In the genomic region with DNA sequence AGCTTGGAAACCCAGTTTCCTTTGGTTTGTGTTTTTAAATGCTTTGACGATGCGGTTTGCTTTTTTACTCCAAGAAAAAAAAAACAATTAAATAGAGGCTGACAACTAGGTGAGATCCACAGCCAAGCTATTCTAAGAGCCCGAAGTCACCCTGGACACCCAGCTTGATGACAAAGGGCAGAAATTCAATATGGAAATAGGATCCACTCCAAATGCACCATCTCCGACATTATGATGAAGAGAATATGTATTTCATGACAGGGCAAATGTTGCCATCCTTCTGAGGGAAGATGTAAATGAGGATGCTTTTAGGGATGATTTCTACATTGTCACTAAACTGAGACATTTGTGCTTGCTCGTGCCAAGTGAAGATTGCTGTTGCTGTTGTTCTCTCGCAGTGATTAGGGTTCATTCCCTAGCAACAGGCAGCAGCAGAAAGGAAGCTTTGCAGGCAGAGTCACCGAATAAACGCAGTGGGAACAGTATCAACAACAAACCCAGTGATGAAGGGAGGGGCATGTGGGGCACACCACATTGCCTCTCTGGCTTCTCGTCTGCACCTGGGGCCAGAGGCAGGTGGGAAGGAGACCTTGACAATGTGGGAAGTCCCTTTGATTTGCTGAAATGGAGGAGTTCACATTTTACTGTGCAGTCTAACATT, we compare ENCODE assay signal across 8 cellular contexts.
DNase-seq lines count a peak whose midpoint lies in the region; ATAC-seq and TF ChIP-seq lines count a peak whose summit lies in the region.
"Not testable (repeated sequence)": the region's sequence is repeated elsewhere in the genome, so short reads cannot be mapped to it uniquely, and the experiment has no call there.

No MANE protein-coding gene starts in this region.

- peak overlapping the region; percentile 79 for H3K27ac Mint-ChIP-seq in CD4-positive, alpha-beta T cell
- peak overlapping the region; percentile 50 for H3K27ac Mint-ChIP-seq in activated B cell treated with CpG ODN at 0.5 μM for 24 hours
- H3K27ac Mint-ChIP-seq in activated T-helper 2 cell treated with anti-CD3 and anti-CD28 coated beads, Interferon-gamma antibody, Interleukin-2, Interleukin-4, amounts not matched to agents 10 μg/mL and 5 μg/mL and 100 μg/mL, durations not matched to agents 14 hours and 24 hours and 36 hours = peak overlapping the region; percentile 55
- H3K27ac Mint-ChIP-seq in effector memory CD8-positive, alpha-beta T cell = peak overlapping the region in 1 of 2 donors; percentile 65
- H3K27ac Mint-ChIP-seq in naive thymus-derived CD4-positive, alpha-beta T cell = peak overlapping the region in 8 of 9 donors; percentile 30 to 89 (median 85)
- H3K27ac Mint-ChIP-seq in stimulated activated naive B cell treated with anti-CD40 and anti-IgM and Interleukin-4, amounts not matched to agents 10 μg/mL and 1 μg/mL and 100 μg/mL, for 72 hours = not testable (repeated sequence)

- H3K4me3 Mint-ChIP-seq in CD4-positive, alpha-beta T cell; activated B cell treated with CpG ODN at 0.5 μM for 24 hours; activated T-helper 2 cell treated with anti-CD3 and anti-CD28 coated beads, Interferon-gamma antibody, Interleukin-2, Interleukin-4, amounts not matched to agents 10 μg/mL and 5 μg/mL and 100 μg/mL, durations not matched to agents 14 hours and 24 hours and 36 hours (ENCODE audit: low read depth); effector memory CD8-positive, alpha-beta T cell; stimulated activated naive B cell treated with anti-CD40 and anti-IgM and Interleukin-4, amounts not matched to agents 10 μg/mL and 1 μg/mL and 100 μg/mL, for 72 hours: not testable (repeated sequence)
- H3K4me3 Mint-ChIP-seq in naive thymus-derived CD4-positive, alpha-beta T cell = peak overlapping the region in 2 of 10 donors; percentile 25 to 35

- not testable (repeated sequence) for H3K4me1 Mint-ChIP-seq in CD4-positive, alpha-beta T cell (ENCODE audit: low read depth); effector memory CD8-positive, alpha-beta T cell (ENCODE audit: low read depth in 2 of 2); stimulated activated naive B cell treated with anti-CD40 and anti-IgM and Interleukin-4, amounts not matched to agents 10 μg/mL and 1 μg/mL and 100 μg/mL, for 72 hours
- H3K4me1 Mint-ChIP-seq in activated B cell treated with CpG ODN at 0.5 μM for 24 hours = peaks cover 18% of the 10 kb centered on the region
- peaks cover 12% of the 10 kb centered on the region for H3K4me1 Mint-ChIP-seq in activated T-helper 2 cell treated with anti-CD3 and anti-CD28 coated beads, Interferon-gamma antibody, Interleukin-2, Interleukin-4, amounts not matched to agents 10 μg/mL and 5 μg/mL and 100 μg/mL, durations not matched to agents 14 hours and 24 hours and 36 hours (ENCODE audit: low read depth)
- peaks cover 0 to 14% (median 11%) of the 10 kb centered on the region in 7 donors for H3K4me1 Mint-ChIP-seq in naive thymus-derived CD4-positive, alpha-beta T cell

- H3K4me3 ChIP-seq in Karpas-422 (ENCODE audit: low read length); right atrium auricular region; naive thymus-derived CD4-positive, alpha-beta T cell (ENCODE audit: low read length): not testable (repeated sequence)

- H3K79me2 ChIP-seq in Karpas-422 (ENCODE audit: low read length) = peaks cover 19% of the 10 kb centered on the region

- H3K9me2 ChIP-seq in Karpas-422 (replicated peaks; ENCODE audit: insufficient read depth, low read length) = not testable (repeated sequence)

- H2AFZ ChIP-seq in Karpas-422 (ENCODE audit: low read length) = not testable (repeated sequence)

- POLR2A ChIA-PET in CD4-positive, alpha-beta T cell (lab: Charles Lee); activated B cell treated with CpG ODN at 0.5 μM for 24 hours (lab: Charles Lee); naive thymus-derived CD4-positive, alpha-beta T cell (lab: Charles Lee): not testable (repeated sequence)

- not testable (repeated sequence) for H3K4me2 ChIP-seq in Karpas-422 (ENCODE audit: low read depth, low read length, poor library complexity, severe bottlenecking)

- H3K4me1 ChIP-seq in Karpas-422 (ENCODE audit: low read length) = peaks cover 27% of the 10 kb centered on the region
- not testable (repeated sequence) for H3K4me1 ChIP-seq in right atrium auricular region
- peaks cover 6 to 15% of the 10 kb centered on the region in 2 donors for H3K4me1 ChIP-seq in naive thymus-derived CD4-positive, alpha-beta T cell (ENCODE audit: control insufficient read depth in 2 of 2, insufficient read depth in 2 of 2, low read length in 2 of 2)

- H3K27me3 Mint-ChIP-seq in CD4-positive, alpha-beta T cell; activated B cell treated with CpG ODN at 0.5 μM for 24 hours; activated T-helper 2 cell treated with anti-CD3 and anti-CD28 coated beads, Interferon-gamma antibody, Interleukin-2, Interleukin-4, amounts not matched to agents 10 μg/mL and 5 μg/mL and 100 μg/mL, durations not matched to agents 14 hours and 24 hours and 36 hours (ENCODE audit: low read depth); effector memory CD8-positive, alpha-beta T cell; naive thymus-derived CD4-positive, alpha-beta T cell; stimulated activated naive B cell treated with anti-CD40 and anti-IgM and Interleukin-4, amounts not matched to agents 10 μg/mL and 1 μg/mL and 100 μg/mL, for 72 hours: not testable (repeated sequence)

- H3K9me3 Mint-ChIP-seq in CD4-positive, alpha-beta T cell; activated B cell treated with CpG ODN at 0.5 μM for 24 hours; activated T-helper 2 cell treated with anti-CD3 and anti-CD28 coated beads, Interferon-gamma antibody, Interleukin-2, Interleukin-4, amounts not matched to agents 10 μg/mL and 5 μg/mL and 100 μg/mL, durations not matched to agents 14 hours and 24 hours and 36 hours; effector memory CD8-positive, alpha-beta T cell; naive thymus-derived CD4-positive, alpha-beta T cell; stimulated activated naive B cell treated with anti-CD40 and anti-IgM and Interleukin-4, amounts not matched to agents 10 μg/mL and 1 μg/mL and 100 μg/mL, for 72 hours: not testable (repeated sequence)

- not testable (repeated sequence) for H4K20me1 ChIP-seq in Karpas-422 (ENCODE audit: insufficient read depth, low read depth, low read length)

- peak; percentile 81 for ATAC-seq in CD4-positive, alpha-beta T cell (ENCODE audit: poor library complexity)
- ATAC-seq in activated B cell treated with CpG ODN at 0.5 μM for 24 hours (ENCODE audit: low read depth) = peak; percentile 65
- peak; percentile 69 for ATAC-seq in effector memory CD8-positive, alpha-beta T cell (replicated peaks)
- ATAC-seq in naive thymus-derived CD4-positive, alpha-beta T cell = peak; percentile 84
- ATAC-seq in stimulated activated naive B cell treated with anti-CD40 and anti-IgM and Interleukin-4, amounts not matched to agents 10 μg/mL and 1 μg/mL and 100 μg/mL, for 72 hours (replicated peaks) = peak; percentile 40 to 51

- not testable (repeated sequence) for H3K9ac ChIP-seq in Karpas-422 (ENCODE audit: low read length)

- DNase-seq in CD4-positive, alpha-beta T cell = peak in 3 of 10 experiments; percentile 36 to 44 (median 38)
- DNase-seq in Karpas-422; activated B cell treated with CpG ODN at 0.5 μM for 24 hours; activated T-helper 2 cell treated with anti-CD3 and anti-CD28 coated beads, Interferon-gamma antibody, Interleukin-2, Interleukin-4, amounts not matched to agents 10 μg/mL and 5 μg/mL and 100 μg/mL, durations not matched to agents 14 hours and 24 hours and 36 hours (ENCODE audit: low spot score); effector memory CD8-positive, alpha-beta T cell; right atrium auricular region (ENCODE audit: low spot score); stimulated activated naive B cell treated with anti-CD40 and anti-IgM and Interleukin-4, amounts not matched to agents 10 μg/mL and 1 μg/mL and 100 μg/mL, for 72 hours: not testable (repeated sequence)
- DNase-seq in naive thymus-derived CD4-positive, alpha-beta T cell = peak in 7 of 9 donors; percentile 50 to 82 (median 62)

- not testable (repeated sequence) for H3K27me3 ChIP-seq in CD4-positive, alpha-beta T cell (ENCODE audit: control insufficient read depth, insufficient read depth, low read length); Karpas-422 (ENCODE audit: low read length); right atrium auricular region; naive thymus-derived CD4-positive, alpha-beta T cell (ENCODE audit: control insufficient read depth in 2 of 2, insufficient read depth in 2 of 2, low read length in 2 of 2)

- not testable (repeated sequence) for H3K9me3 ChIP-seq in CD4-positive, alpha-beta T cell (ENCODE audit: control insufficient read depth, low read length); Karpas-422 (ENCODE audit: low read length); right atrium auricular region; naive thymus-derived CD4-positive, alpha-beta T cell (ENCODE audit: control insufficient read depth in 2 of 3, low read length in 3 of 3)

- CTCF ChIA-PET in CD4-positive, alpha-beta T cell (lab: Charles Lee); activated B cell treated with CpG ODN at 0.5 μM for 24 hours (lab: Charles Lee); naive thymus-derived CD4-positive, alpha-beta T cell (lab: Charles Lee): not testable (repeated sequence)

- H3K27ac ChIP-seq in CD4-positive, alpha-beta T cell (ENCODE audit: low read depth, low read length) = not testable (repeated sequence)
- peak overlapping the region; percentile 72; the same call in 1 of the 2 replicates for H3K27ac ChIP-seq in Karpas-422 (ENCODE audit: low read length)
- peak overlapping the region; percentile 43 to 62 for H3K27ac ChIP-seq in right atrium auricular region
- H3K27ac ChIP-seq in naive thymus-derived CD4-positive, alpha-beta T cell (ENCODE audit: low read depth, low read length) = peak overlapping the region; percentile 57

- intact Hi-C loops in CD4-positive, alpha-beta T cell (cut with DNase I, micrococcal nuclease); activated B cell treated with CpG ODN at 0.5 μM for 24 hours (cut with micrococcal nuclease); activated T-helper 2 cell treated with anti-CD3 and anti-CD28 coated beads, Interferon-gamma antibody, Interleukin-2, Interleukin-4, amounts not matched to agents 10 μg/mL and 5 μg/mL and 100 μg/mL, durations not matched to agents 14 hours and 24 hours and 36 hours (cut with micrococcal nuclease); naive thymus-derived CD4-positive, alpha-beta T cell (cut with micrococcal nuclease): not testable (repeated sequence)

- H3K36me3 Mint-ChIP-seq in CD4-positive, alpha-beta T cell (ENCODE audit: low read depth); activated B cell treated with CpG ODN at 0.5 μM for 24 hours (ENCODE audit: low read depth); activated T-helper 2 cell treated with anti-CD3 and anti-CD28 coated beads, Interferon-gamma antibody, Interleukin-2, Interleukin-4, amounts not matched to agents 10 μg/mL and 5 μg/mL and 100 μg/mL, durations not matched to agents 14 hours and 24 hours and 36 hours (ENCODE audit: low read depth); effector memory CD8-positive, alpha-beta T cell (ENCODE audit: insufficient read depth); naive thymus-derived CD4-positive, alpha-beta T cell; stimulated activated naive B cell treated with anti-CD40 and anti-IgM and Interleukin-4, amounts not matched to agents 10 μg/mL and 1 μg/mL and 100 μg/mL, for 72 hours: not testable (repeated sequence)

- not testable (repeated sequence) for TF ChIP-seq CTCF in CD4-positive, alpha-beta T cell (IDR thresholded peaks at IDR 0.05); activated B cell treated with CpG ODN at 0.5 μM for 24 hours (IDR thresholded peaks at IDR 0.05); right atrium auricular region (IDR thresholded peaks at IDR 0.05)

- H3K36me3 ChIP-seq in Karpas-422 (ENCODE audit: insufficient read depth, low read length); right atrium auricular region; naive thymus-derived CD4-positive, alpha-beta T cell (ENCODE audit: control insufficient read depth in 2 of 3, insufficient read depth in 3 of 3, low read length in 3 of 3): not testable (repeated sequence)
